10 cellular contexts compared by ENCODE assay signal in the genomic region with DNA sequence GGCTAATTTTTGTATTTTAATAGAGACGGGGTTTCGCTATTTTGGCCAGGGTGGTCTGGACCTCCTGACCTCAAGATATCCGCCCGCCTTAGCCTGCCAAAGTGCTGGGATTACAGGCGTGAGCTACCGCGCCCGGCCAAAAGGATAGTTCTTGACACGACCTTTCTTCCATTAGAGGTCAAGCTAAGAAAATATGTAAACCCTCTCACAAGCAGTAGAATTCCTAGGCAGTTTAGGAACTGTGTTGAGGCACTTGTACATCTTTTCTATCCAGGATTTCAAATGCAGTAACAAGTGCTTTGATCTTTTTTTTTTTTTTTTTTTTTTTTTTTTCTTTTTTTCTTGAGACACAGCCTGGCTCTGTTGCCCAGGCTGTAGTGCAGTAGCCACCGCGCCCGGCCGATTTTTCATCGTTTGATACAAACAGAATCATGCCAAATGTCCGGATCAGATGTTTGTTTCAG. TPM values are rescaled to one million over a fixed set of nuclear protein-coding genes. Genes with fewer than 3 reads are reported as not detected.
DNase-seq lines count a peak whose midpoint lies in the region; ATAC-seq and TF ChIP-seq lines count a peak whose summit lies in the region.
"Had no signal": no experiment of that assay in that cellular context is flagged by ENCODE, and none has a peak within 500 bp of the region (broad histone marks: within the 10 kb centered on the region; RNA-seq: fewer than 3 reads in every experiment).

No MANE protein-coding gene starts in this region.

- peak overlapping the region; percentile 96 to 98 for H3K4me3 Mint-ChIP-seq in activated T-cell treated with anti-CD3 and anti-CD28 coated beads, Interleukin-2, amount 50 U/mL, for 72 hours
- H3K4me3 Mint-ChIP-seq in endothelial cell (ENCODE audit: unreplicated experiment), result peak overlapping the region; percentile 93
- H3K4me3 Mint-ChIP-seq in stimulated activated memory B cell treated with anti-CD40 and anti-IgM and Interleukin-4, amounts not matched to agents 10 μg/mL and 1 μg/mL and 100 μg/mL, for 72 hours, result peak overlapping the region; percentile 83

- peak overlapping the region; percentile 93 for H3K27ac ChIP-seq in Panc1 (ENCODE audit: low read length)

- H3K36me3 Mint-ChIP-seq in activated T-cell treated with anti-CD3 and anti-CD28 coated beads, Interleukin-2, amount 50 U/mL, for 72 hours (ENCODE audit: insufficient read depth in 2 of 2), result peaks cover 5 to 18% of the 10 kb centered on the region in 2 donors
- H3K36me3 Mint-ChIP-seq in endothelial cell (ENCODE audit: low read depth, unreplicated experiment), result peaks cover 4% of the 10 kb centered on the region
- peaks cover 11% of the 10 kb centered on the region for H3K36me3 Mint-ChIP-seq in stimulated activated memory B cell treated with anti-CD40 and anti-IgM and Interleukin-4, amounts not matched to agents 10 μg/mL and 1 μg/mL and 100 μg/mL, for 72 hours

- no peaks in the 10 kb centered on the region for H3K9me3 ChIP-seq in Panc1 (ENCODE audit: control insufficient read depth, insufficient read depth, low read depth, low read length)
- H3K9me3 ChIP-seq: upper lobe of left lung had no signal

- no TSS peak for BruUV-seq in Panc1 (replicated peaks; lab: Mats Ljungman, UMichigan)

- peaks cover 54% of the 10 kb centered on the region for H3K4me1 ChIP-seq in Panc1 (ENCODE audit: control insufficient read depth, insufficient read depth, low read length)

- TF ChIP-seq CTCF in Panc1 (IDR thresholded peaks at IDR 0.05) (no peak), endothelial cell (IDR thresholded peaks at IDR 0.05; ENCODE audit: unreplicated experiment) (no peak)

- H3K27me3 Mint-ChIP-seq in activated T-cell treated with anti-CD3 and anti-CD28 coated beads, Interleukin-2, amount 50 U/mL, for 72 hours (ENCODE audit: low read depth), result no peaks in the 10 kb centered on the region
- peaks cover 5% of the 10 kb centered on the region for H3K27me3 Mint-ChIP-seq in endothelial cell (ENCODE audit: unreplicated experiment)
- H3K27me3 Mint-ChIP-seq in stimulated activated memory B cell treated with anti-CD40 and anti-IgM and Interleukin-4, amounts not matched to agents 10 μg/mL and 1 μg/mL and 100 μg/mL, for 72 hours, result no peaks in the 10 kb centered on the region

- peak overlapping the region in 1 of 2 experiments; percentile 4; a peak in 1 of 4 replicates for H3K4me3 ChIP-seq in Panc1 (ENCODE audit: low read depth in 2 of 2, low read length in 2 of 2)

- in situ Hi-C loops in Panc1 (cut with HindIII; ENCODE audit: low pct_unique_long_range_greater_than_20kb, low sequenced_read_pairs), result no loop called here

- DNase-seq in activated T-cell treated with anti-CD3 and anti-CD28 coated beads, Interleukin-2, amount 50 U/mL, for 72 hours, result no peak
- DNase-seq in activated T-cell treated with anti-CD3 and anti-CD28 coated beads, Interleukin-2, amount 50 U/mL, for 48 hours, result no peak
- DNase-seq in Panc1 (ENCODE audit: low read depth, low spot score), result no peak
- no peak for DNase-seq in endothelial cell (ENCODE audit: low spot score)
- DNase-seq: NCI-H1417 had no signal

- H3K36me3 ChIP-seq in Panc1 (ENCODE audit: control insufficient read depth, insufficient read depth, low read length), result peaks cover 21% of the 10 kb centered on the region

- peaks cover 77% of the 10 kb centered on the region for H3K4me1 Mint-ChIP-seq in activated T-cell treated with anti-CD3 and anti-CD28 coated beads, Interleukin-2, amount 50 U/mL, for 72 hours (ENCODE audit: low read depth)
- H3K4me1 Mint-ChIP-seq in endothelial cell (ENCODE audit: unreplicated experiment), result peaks cover 19% of the 10 kb centered on the region
- peaks cover 38% of the 10 kb centered on the region for H3K4me1 Mint-ChIP-seq in stimulated activated memory B cell treated with anti-CD40 and anti-IgM and Interleukin-4, amounts not matched to agents 10 μg/mL and 1 μg/mL and 100 μg/mL, for 72 hours

- ATAC-seq in activated T-cell treated with anti-CD3 and anti-CD28 coated beads, Interleukin-2, amount 50 U/mL, for 72 hours (replicated peaks in 1 of 2), result no peak
- ATAC-seq in Panc1 (no peak), GM21447 (IDR thresholded peaks at IDR 0.05; ENCODE audit: unreplicated experiment) (no peak), HG03159 (IDR thresholded peaks at IDR 0.05; ENCODE audit: unreplicated experiment) (no peak), HG02678 (IDR thresholded peaks at IDR 0.05; ENCODE audit: unreplicated experiment) (no peak)
- no peak for ATAC-seq in stimulated activated memory B cell treated with anti-CD40 and anti-IgM and Interleukin-4, amounts not matched to agents 10 μg/mL and 1 μg/mL and 100 μg/mL, for 72 hours

- intact Hi-C loops in Panc1 (cut with micrococcal nuclease; ENCODE audit: unreplicated experiment), result no loop called here

- no peaks in the 10 kb centered on the region for H3K27me3 ChIP-seq in Panc1 (ENCODE audit: control insufficient read depth, insufficient read depth, low read length)
- H3K27me3 ChIP-seq: upper lobe of left lung had no signal

- no peaks in the 10 kb centered on the region for H3K9me3 Mint-ChIP-seq in activated T-cell treated with anti-CD3 and anti-CD28 coated beads, Interleukin-2, amount 50 U/mL, for 72 hours
- H3K9me3 Mint-ChIP-seq in endothelial cell (ENCODE audit: unreplicated experiment), result no peaks in the 10 kb centered on the region
- H3K9me3 Mint-ChIP-seq in stimulated activated memory B cell treated with anti-CD40 and anti-IgM and Interleukin-4, amounts not matched to agents 10 μg/mL and 1 μg/mL and 100 μg/mL, for 72 hours, result no peaks in the 10 kb centered on the region

- CTCF ChIA-PET in Panc1 (lab: Charles Lee), result no interaction called here

- POLR2A ChIA-PET in Panc1 (lab: Charles Lee), result interaction anchor here (1.6 kb wide), 1 partner anchor 12 kb away, joined by 10 read pairs; no protein-coding TSS in a partner anchor

- H3K27ac Mint-ChIP-seq in activated T-cell treated with anti-CD3 and anti-CD28 coated beads, Interleukin-2, amount 50 U/mL, for 72 hours, result peak overlapping the region; percentile 89
- no peak overlapping the region for H3K27ac Mint-ChIP-seq in endothelial cell (ENCODE audit: unreplicated experiment)
- no peak overlapping the region for H3K27ac Mint-ChIP-seq in stimulated activated memory B cell treated with anti-CD40 and anti-IgM and Interleukin-4, amounts not matched to agents 10 μg/mL and 1 μg/mL and 100 μg/mL, for 72 hours

RNA-seq across cellular contexts. Expression of a gene that starts 1.4 kb away (rescaled TPM):
- 100 to 1,000 TPM; 164 to 169 TPM for total RNA-seq in activated T-cell treated with anti-CD3 and anti-CD28 coated beads, Interleukin-2, amount 50 U/mL, for 72 hours
- total RNA-seq in Panc1 (2021; ENCODE audit: unreplicated experiment), result 343 TPM
- 339 TPM for polyA plus RNA-seq in Panc1 (2012; ENCODE audit: insufficient read length)
- total RNA-seq in endothelial cell (ENCODE audit: unreplicated experiment), result 147 TPM

RNA-seq across cellular contexts. Expression of a gene that starts 12.7 kb away (rescaled TPM):
- total RNA-seq in activated T-cell treated with anti-CD3 and anti-CD28 coated beads, Interleukin-2, amount 50 U/mL, for 72 hours, result 1,000 to 10,000 TPM; 2,952 to 3,046 TPM
- total RNA-seq in Panc1 (2021; ENCODE audit: unreplicated experiment), result 1,366 TPM
- 1,339 TPM for polyA plus RNA-seq in Panc1 (2012; ENCODE audit: insufficient read length)
- 1,627 TPM for total RNA-seq in endothelial cell (ENCODE audit: unreplicated experiment)
